ENCODE assay signal across 11 cellular contexts in genomic region chr3:5198313-5198677, GRCh38. TPM values are rescaled to one million over a fixed set of nuclear protein-coding genes. Genes with fewer than 3 reads are reported as not detected.
DNase-seq lines count a peak whose midpoint lies in the region; ATAC-seq lines count a peak whose summit lies in the region.
"Had no signal": no experiment of that assay in that cellular context is flagged by ENCODE, and none has a peak within 500 bp of the region (broad histone marks: within the 10 kb centered on the region; RNA-seq: fewer than 3 reads in every experiment).

No MANE protein-coding gene starts in this region.

- no peak for ATAC-seq in activated naive CD4-positive, alpha-beta T cell treated with anti-CD3 and anti-CD28 coated beads, Interleukin-2, amount 50 U/mL, for 72 hours
- ATAC-seq in naive B cell (ENCODE audit: low read depth in 2 of 2) (no peak), GM18519 (IDR thresholded peaks at IDR 0.05; ENCODE audit: low FRiP score, unreplicated experiment) (no peak), HG03442 (IDR thresholded peaks at IDR 0.05; ENCODE audit: unreplicated experiment) (no peak), GM18867 (IDR thresholded peaks at IDR 0.05; ENCODE audit: unreplicated experiment) (no peak)

- H3K36me3 ChIP-seq in BLaER1: peaks cover 100% of the 10 kb centered on the region
- peaks cover 46% of the 10 kb centered on the region for H3K36me3 ChIP-seq in HUES6 (ENCODE audit: control insufficient read depth, insufficient read depth, low read length)
- peaks cover 6% of the 10 kb centered on the region for H3K36me3 ChIP-seq in H7 (replicated peaks; ENCODE audit: control insufficient read depth, insufficient read depth, low read length)

- H3K4me3 ChIP-seq in BLaER1: no peak overlapping the region
- H3K4me3 ChIP-seq in HUES6 (ENCODE audit: low read depth, low read length): no peak overlapping the region
- no peak overlapping the region for H3K4me3 ChIP-seq in H7 (ENCODE audit: insufficient read depth, low read depth, low read length)
- H3K4me3 ChIP-seq: mucosa of descending colon had no signal

- peak overlapping the region; percentile 100 for H3K9ac ChIP-seq in BLaER1
- H3K9ac ChIP-seq in HUES6 (ENCODE audit: low read length): peak overlapping the region; percentile 38

- H3K27ac Mint-ChIP-seq in activated naive CD4-positive, alpha-beta T cell treated with anti-CD3 and anti-CD28 coated beads, Interleukin-2, amount 50 U/mL, for 72 hours: peak overlapping the region; percentile 98
- peak overlapping the region; percentile 96 to 100 (median 98) for H3K27ac Mint-ChIP-seq in naive B cell

- H3K27ac ChIP-seq in BLaER1: peak overlapping the region; percentile 100
- H3K27ac ChIP-seq in HUES6 (ENCODE audit: low read depth, low read length): peak overlapping the region; percentile 94
- H3K27ac ChIP-seq: VCaP had no signal

- H3K9me3 Mint-ChIP-seq in activated naive CD4-positive, alpha-beta T cell treated with anti-CD3 and anti-CD28 coated beads, Interleukin-2, amount 50 U/mL, for 72 hours: no peaks in the 10 kb centered on the region
- peaks cover 0 to 4% (median 0%) of the 10 kb centered on the region in 7 donors for H3K9me3 Mint-ChIP-seq in naive B cell

- H3K4me1 ChIP-seq in BLaER1 (peaks cover 100% of the 10 kb centered on the region), HUES6 (ENCODE audit: control insufficient read depth, insufficient read depth, low read length) (peaks cover 37% of the 10 kb centered on the region)

- H3K4me1 Mint-ChIP-seq in naive B cell: peaks cover 56 to 84% (median 65%) of the 10 kb centered on the region in 3 donors

- H3K4me3 Mint-ChIP-seq in naive B cell: peak overlapping the region in 7 of 8 donors; percentile 38 to 81 (median 65)

- H3K27me3 ChIP-seq in BLaER1 (no peaks in the 10 kb centered on the region), HUES6 (ENCODE audit: control insufficient read depth, insufficient read depth, low read length) (no peaks in the 10 kb centered on the region), H7 (ENCODE audit: control insufficient read depth, insufficient read depth, low read length) (no peaks in the 10 kb centered on the region)

- H3K27me3 Mint-ChIP-seq in naive B cell: no peaks in the 10 kb centered on the region

- H3K9me3 ChIP-seq in BLaER1: no peaks in the 10 kb centered on the region
- no peaks in the 10 kb centered on the region for H3K9me3 ChIP-seq in HUES6 (ENCODE audit: control insufficient read depth, insufficient read depth, low read depth, low read length)
- H3K9me3 ChIP-seq: mucosa of descending colon had no signal

- H3K4me2 ChIP-seq in BLaER1: peak overlapping the region; percentile 97

- peaks cover 40 to 89% of the 10 kb centered on the region in 2 donors for H3K36me3 Mint-ChIP-seq in activated naive CD4-positive, alpha-beta T cell treated with anti-CD3 and anti-CD28 coated beads, Interleukin-2, amount 50 U/mL, for 72 hours
- peaks cover 41 to 50% of the 10 kb centered on the region in 2 donors for H3K36me3 Mint-ChIP-seq in naive B cell

- H4K20me1 ChIP-seq in BLaER1: peaks cover 100% of the 10 kb centered on the region

- DNase-seq in activated naive CD4-positive, alpha-beta T cell treated with anti-CD3 and anti-CD28 coated beads, Interleukin-2, amount 50 U/mL, for 72 hours (ENCODE audit: low spot score in 2 of 2): no peak
- DNase-seq in naive B cell (no peak), H7 (no peak)
- DNase-seq: Calu3, mucosa of descending colon had no signal

RNA-seq across cellular contexts. Expression of gene EDEM1, which starts 10.8 kb away (rescaled TPM):
- 100 to 1,000 TPM; 181 to 200 TPM for total RNA-seq in activated naive CD4-positive, alpha-beta T cell treated with anti-CD3 and anti-CD28 coated beads, Interleukin-2, amount 50 U/mL, for 72 hours
- 10 to 100 TPM; 43.5 to 77.8 (median 57.4) TPM for polyA plus RNA-seq in naive B cell (ENCODE audit: low read depth in 6 of 6)
- total RNA-seq in H7 (2014; rRNA removed; shearing (Covaris generic)): 12.6 and 13.2 TPM in 2 replicates

Comparison
In these comparisons a context has a peak if more than half of its experiments do, and no peak if none do; other contexts are left out.
1. RNA of gene EDEM1, which starts 10.8 kb away (total RNA-seq): 181 to 200 TPM in activated naive CD4-positive, alpha-beta T cell treated with anti-CD3 and anti-CD28 coated beads, Interleukin-2, amount 50 U/mL, for 72 hours; 12.6 to 13.2 TPM in H7; every median in the first group is over 10 times any median in the second.